ENCODE assay signal across 11 cellular contexts in the genomic region with DNA sequence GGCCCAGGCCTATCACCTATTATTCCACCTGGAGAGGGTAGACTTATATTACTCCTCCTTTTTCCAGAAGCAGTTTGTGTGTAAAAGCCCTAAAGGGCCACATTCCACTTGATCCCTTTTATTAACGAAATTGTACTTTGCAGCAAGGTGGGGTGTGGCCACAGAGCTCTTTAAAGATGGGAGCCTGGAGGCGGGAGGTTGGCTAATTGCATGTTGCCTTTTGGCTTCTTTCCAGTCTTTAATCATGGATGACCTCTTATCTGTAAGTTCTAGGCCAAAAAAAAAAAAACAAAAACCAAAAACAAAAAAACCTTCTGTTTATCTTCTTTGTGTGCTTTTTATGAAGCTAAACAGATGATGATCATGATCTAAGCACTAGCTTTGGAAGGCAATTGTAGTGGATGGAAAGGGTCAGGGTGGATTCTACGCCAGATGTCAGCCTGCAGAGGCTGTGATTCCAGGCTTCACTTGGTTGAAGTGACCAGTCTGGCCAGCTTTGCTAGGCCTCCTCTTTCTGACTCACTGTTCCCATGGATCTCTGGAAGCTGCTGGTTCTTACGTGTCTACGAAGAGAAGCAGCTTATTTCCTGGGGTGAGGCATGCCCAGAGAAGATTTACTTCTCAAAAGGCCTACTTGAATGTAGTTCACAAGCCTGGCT.
DNase-seq lines count a peak whose midpoint lies in the region; ATAC-seq and TF ChIP-seq lines count a peak whose summit lies in the region.
"Had no signal": no experiment of that assay in that cellular context is flagged by ENCODE, and none has a peak within 500 bp of the region (broad histone marks: within the 10 kb centered on the region; RNA-seq: fewer than 3 reads in every experiment).

No MANE protein-coding gene starts in this region.

- H3K27me3 ChIP-seq in breast epithelium (no peaks in the 10 kb centered on the region), vagina (no peaks in the 10 kb centered on the region)
- H3K27me3 ChIP-seq in CD8-positive, alpha-beta memory T cell (ENCODE audit: insufficient read depth, low read length, poor library complexity, severe bottlenecking) = no peaks in the 10 kb centered on the region
- H3K27me3 ChIP-seq: right lobe of liver had no signal

- no peak for TF ChIP-seq CTCF in breast epithelium (IDR thresholded peaks at IDR 0.05)
- no peak for TF ChIP-seq CTCF in MCF 10A (IDR thresholded peaks at IDR 0.05; ENCODE audit: unreplicated experiment)
- TF ChIP-seq CTCF in vagina (IDR thresholded peaks at IDR 0.05) = no peak

- TF ChIP-seq POLR2A in breast epithelium (IDR thresholded peaks at IDR 0.05) = no peak
- no peak for TF ChIP-seq POLR2A in erythroblast (IDR thresholded peaks at IDR 0.05; ENCODE audit: low read length)
- TF ChIP-seq POLR2A in vagina (IDR thresholded peaks at IDR 0.05) = no peak

- CTCF ChIA-PET in MCF 10A (lab: Yijun Ruan, JAX) = interaction anchor here (0.7 to 1.3 kb wide), 2 partner anchors 18 to 144 kb away, joined by 4 to 6 read pairs; no protein-coding TSS in a partner anchor
- CTCF ChIA-PET in CD8-positive, alpha-beta memory T cell (lab: Charles Lee) = no interaction called here

- no peak overlapping the region for H3K4me3 Mint-ChIP-seq in MCF 10A (ENCODE audit: unreplicated experiment)
- H3K4me3 Mint-ChIP-seq in CD8-positive, alpha-beta memory T cell = no peak overlapping the region

- H3K27me3 Mint-ChIP-seq in MCF 10A (ENCODE audit: insufficient read depth, unreplicated experiment) = no peaks in the 10 kb centered on the region
- H3K27me3 Mint-ChIP-seq in CD8-positive, alpha-beta memory T cell = peaks cover 7 to 11% of the 10 kb centered on the region in 2 donors

- no peaks in the 10 kb centered on the region for H3K36me3 ChIP-seq in breast epithelium
- H3K36me3 ChIP-seq in vagina = no peaks in the 10 kb centered on the region
- H3K36me3 ChIP-seq in CD8-positive, alpha-beta memory T cell (ENCODE audit: insufficient read depth, low read length) = no peaks in the 10 kb centered on the region
- H3K36me3 ChIP-seq: right lobe of liver had no signal

- intact Hi-C loops in breast epithelium (cut with DNase I; ENCODE audit: low total_unique reads) (no loop called here), MCF 10A (cut with micrococcal nuclease) (no loop called here), vagina (cut with DNase I) (no loop called here)

- no peak overlapping the region for H3K4me3 ChIP-seq in breast epithelium
- no peak overlapping the region for H3K4me3 ChIP-seq in vagina
- H3K4me3 ChIP-seq in CD8-positive, alpha-beta memory T cell (ENCODE audit: low read length) = no peak overlapping the region
- H3K4me3 ChIP-seq: A549, right lobe of liver had no signal

- H3K9me3 Mint-ChIP-seq in MCF 10A (ENCODE audit: unreplicated experiment) = no peaks in the 10 kb centered on the region
- no peaks in the 10 kb centered on the region for H3K9me3 Mint-ChIP-seq in CD8-positive, alpha-beta memory T cell

- H3K27ac ChIP-seq in breast epithelium (peak overlapping the region; percentile 30 to 66), vagina (peak overlapping the region; percentile 62)
- no peak overlapping the region for H3K27ac ChIP-seq in CD8-positive, alpha-beta memory T cell (ENCODE audit: low read depth, low read length)
- H3K27ac ChIP-seq: A549, right lobe of liver had no signal

- no peaks in the 10 kb centered on the region for H3K36me3 Mint-ChIP-seq in MCF 10A (ENCODE audit: insufficient read depth, unreplicated experiment)
- no peaks in the 10 kb centered on the region for H3K36me3 Mint-ChIP-seq in CD8-positive, alpha-beta memory T cell

- POLR2A ChIA-PET in MCF 10A (lab: Yijun Ruan, JAX) = interaction anchor here (0.6 to 1.1 kb wide), 3 partner anchors 8 to 239 kb away, joined by 3 to 4 read pairs (median 3); no protein-coding TSS in a partner anchor
- POLR2A ChIA-PET in CD8-positive, alpha-beta memory T cell (lab: Charles Lee) = no interaction called here

- no peak for DNase-seq in breast epithelium (ENCODE audit: low spot score in 2 of 2)
- DNase-seq in MCF 10A (ENCODE audit: unreplicated experiment) = no peak
- DNase-seq in erythroblast (lab: John Stamatoyannopoulos, UW) = peak; percentile 58 to 75
- DNase-seq in mucosa of gallbladder (ENCODE audit: low spot score) = peak; percentile 34
- peak in 1 of 2 donors; percentile 94 for DNase-seq in vagina (ENCODE audit: extremely low spot score in 2 of 2)
- no peak for DNase-seq in CD8-positive, alpha-beta memory T cell
- no peak for DNase-seq in DMS 273 (lab: John Stamatoyannopoulos, UW; ENCODE audit: unreplicated experiment)
- DNase-seq: right lobe of liver, SW 1271 had no signal

- no peak for ATAC-seq in HG02623 (IDR thresholded peaks at IDR 0.05; ENCODE audit: unreplicated experiment)
- ATAC-seq: A549 had no signal

- no peak overlapping the region for H3K27ac Mint-ChIP-seq in MCF 10A (ENCODE audit: low read depth, unreplicated experiment)
- H3K27ac Mint-ChIP-seq in CD8-positive, alpha-beta memory T cell = peak overlapping the region in 1 of 8 donors; percentile 60

- no peaks in the 10 kb centered on the region for H3K4me1 ChIP-seq in breast epithelium
- peaks cover 23% of the 10 kb centered on the region for H3K4me1 ChIP-seq in vagina
- H3K4me1 ChIP-seq in CD8-positive, alpha-beta memory T cell (ENCODE audit: insufficient read depth, low read length) = no peaks in the 10 kb centered on the region
- H3K4me1 ChIP-seq: A549, right lobe of liver had no signal

- H3K9me3 ChIP-seq in breast epithelium (no peaks in the 10 kb centered on the region), vagina (no peaks in the 10 kb centered on the region)
- no peaks in the 10 kb centered on the region for H3K9me3 ChIP-seq in CD8-positive, alpha-beta memory T cell (ENCODE audit: low read length)
- H3K9me3 ChIP-seq: A549, right lobe of liver had no signal

- no TSS peak for BruUV-seq in MCF 10A (replicated peaks; lab: Mats Ljungman, UMichigan)

- H3K4me1 Mint-ChIP-seq in MCF 10A (ENCODE audit: insufficient read depth, unreplicated experiment) = no peaks in the 10 kb centered on the region
- no peaks in the 10 kb centered on the region for H3K4me1 Mint-ChIP-seq in CD8-positive, alpha-beta memory T cell

Comparison
In these comparisons a context has a peak if more than half of its experiments do, and no peak if none do; other contexts are left out.
1. DNase-seq: peak in erythroblast (2 of 2) and mucosa of gallbladder (single experiment); none in breast epithelium (0 of 2), MCF 10A (single experiment), CD8-positive, alpha-beta memory T cell (0 of 5) and DMS 273 (single experiment).